28 cellular contexts compared by ENCODE assay signal in the genomic region with DNA sequence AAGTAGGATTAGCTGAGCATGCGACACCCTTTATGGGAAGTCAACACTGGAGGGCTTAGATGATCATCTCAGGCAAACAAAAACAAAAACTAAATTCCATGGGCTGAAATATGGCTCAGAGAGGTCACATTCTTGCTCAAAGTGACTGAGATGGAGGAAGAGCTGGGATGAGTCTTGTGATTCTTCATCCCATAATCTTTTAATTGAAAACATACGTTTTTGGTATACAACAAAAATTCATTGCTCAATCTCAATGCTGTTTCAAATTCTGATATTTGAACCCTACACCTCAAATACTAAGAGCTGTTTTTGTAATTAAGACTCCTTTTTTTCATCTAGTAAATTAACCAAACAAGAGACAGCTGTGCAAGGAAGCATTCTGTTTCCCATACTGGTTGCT.
"Had no signal": no experiment of that assay in that cellular context is flagged by ENCODE, and none has a peak within 500 bp of the region (broad histone marks: within the 10 kb centered on the region; RNA-seq: fewer than 3 reads in every experiment).

No MANE protein-coding gene starts in this region.

- H3K27ac Mint-ChIP-seq: activated CD4-positive, alpha-beta T cell treated with anti-CD3 and anti-CD28 coated beads for 36 hours; activated naive CD8-positive, alpha-beta T cell treated with anti-CD3 and anti-CD28 coated beads for 36 hours; activated T-helper 2 cell treated with anti-CD3 and anti-CD28 coated beads, Interferon-gamma antibody, Interleukin-2, Interleukin-4, amounts not matched to agents 10 μg/mL and 5 μg/mL and 100 μg/mL, durations not matched to agents 14 hours and 24 hours and 36 hours; effector memory CD8-positive, alpha-beta T cell; memory B cell; nephron; stimulated activated naive CD8-positive, alpha-beta T cell treated with anti-CD3 and anti-CD28 coated beads, Interleukin-15, amount 100 ng/mL, for 72 hours; T-helper 1 cell treated with Interleukin-12 subunit alpha and Interleukin-12 subunit beta and Interleukin-4 antibody, amounts not matched to agents 30 μg/mL and 1 μg/mL, for 36 hours; WTC11 had no signal

- H3K4me3 Mint-ChIP-seq: activated CD4-positive, alpha-beta T cell treated with anti-CD3 and anti-CD28 coated beads for 36 hours; activated naive CD8-positive, alpha-beta T cell treated with anti-CD3 and anti-CD28 coated beads for 36 hours; activated T-cell treated with anti-CD3 and anti-CD28 coated beads, Interleukin-2, amount 50 U/mL, for 4 hours; effector memory CD8-positive, alpha-beta T cell; memory B cell; nephron; stimulated activated naive CD8-positive, alpha-beta T cell treated with anti-CD3 and anti-CD28 coated beads, Interleukin-15, amount 100 ng/mL, for 72 hours; T-helper 1 cell treated with Interleukin-12 subunit alpha and Interleukin-12 subunit beta and Interleukin-4 antibody, amounts not matched to agents 30 μg/mL and 1 μg/mL, for 36 hours; WTC11 had no signal

- H3K4me1 ChIP-seq: breast epithelium, colonic mucosa, esophagus squamous epithelium, right atrium auricular region had no signal

- H3K36me3 Mint-ChIP-seq: memory B cell had no signal

- H3K4me3 ChIP-seq: breast epithelium, colonic mucosa, dorsolateral prefrontal cortex, esophagus squamous epithelium, gastrocnemius medialis, ovary, psoas muscle, right atrium auricular region, tibial artery had no signal

- H3K9me3 ChIP-seq: colonic mucosa, esophagus squamous epithelium, gastrocnemius medialis, neutrophil, ovary, psoas muscle, right atrium auricular region, tibial artery had no signal

- H3K27me3 ChIP-seq: breast epithelium, colonic mucosa, dorsolateral prefrontal cortex, esophagus squamous epithelium, gastrocnemius medialis, neutrophil, ovary, right atrium auricular region, tibial artery had no signal

- H3K9me3 Mint-ChIP-seq: activated T-cell treated with anti-CD3 and anti-CD28 coated beads, Interleukin-2, amount 50 U/mL, for 4 hours; activated T-helper 2 cell treated with anti-CD3 and anti-CD28 coated beads, Interferon-gamma antibody, Interleukin-2, Interleukin-4, amounts not matched to agents 10 μg/mL and 5 μg/mL and 100 μg/mL, durations not matched to agents 14 hours and 24 hours and 36 hours; T-helper 1 cell treated with Interleukin-12 subunit alpha and Interleukin-12 subunit beta and Interleukin-4 antibody, amounts not matched to agents 30 μg/mL and 1 μg/mL, for 36 hours had no signal

- DNase-seq: activated CD4-positive, alpha-beta T cell treated with anti-CD3 and anti-CD28 coated beads for 36 hours; activated CD4-positive, alpha-beta T cell treated with anti-CD3 and anti-CD28 coated beads, Interleukin-2, amount 50 U/mL, for 4 hours; activated CD8-positive, alpha-beta memory T cell treated with anti-CD3 and anti-CD28 coated beads for 24 hours; activated CD8-positive, alpha-beta memory T cell treated with anti-CD3 and anti-CD28 coated beads, Interleukin-2, amount 50 U/mL, for 4 hours; activated naive CD4-positive, alpha-beta T cell; activated naive CD8-positive, alpha-beta T cell treated with anti-CD3 and anti-CD28 coated beads for 36 hours; activated T-cell treated with anti-CD3 and anti-CD28 coated beads, Interleukin-2, amount 50 U/mL, for 4 hours; amniotic stem cell; colonic mucosa; dorsolateral prefrontal cortex; effector memory CD8-positive, alpha-beta T cell; esophagus squamous epithelium; gastrocnemius medialis; left cardiac atrium; ovary; psoas muscle; stimulated activated CD4-positive, alpha-beta T cell treated with anti-CD3 and anti-CD28 coated beads, Interleukin-1b, Interleukin-23, amount 100 ng/mL, for 48 hours; stimulated activated naive CD8-positive, alpha-beta T cell treated with anti-CD3 and anti-CD28 coated beads, Interleukin-15, amount 100 ng/mL, for 72 hours; T1000; tibial artery had no signal

- H3K4me1 Mint-ChIP-seq: activated CD4-positive, alpha-beta T cell treated with anti-CD3 and anti-CD28 coated beads for 36 hours; activated naive CD8-positive, alpha-beta T cell treated with anti-CD3 and anti-CD28 coated beads for 36 hours; memory B cell; nephron; stimulated activated naive CD8-positive, alpha-beta T cell treated with anti-CD3 and anti-CD28 coated beads, Interleukin-15, amount 100 ng/mL, for 72 hours; WTC11 had no signal

- H3K36me3 ChIP-seq: breast epithelium, colonic mucosa, esophagus squamous epithelium, gastrocnemius medialis, neutrophil, ovary, right atrium auricular region had no signal

- H3K27ac ChIP-seq: colonic mucosa, dorsolateral prefrontal cortex, esophagus squamous epithelium, gastrocnemius medialis, neutrophil, ovary, psoas muscle, right atrium auricular region, tibial artery had no signal
